Comparison of ENCODE assay signal across 8 cellular contexts in the genomic region with DNA sequence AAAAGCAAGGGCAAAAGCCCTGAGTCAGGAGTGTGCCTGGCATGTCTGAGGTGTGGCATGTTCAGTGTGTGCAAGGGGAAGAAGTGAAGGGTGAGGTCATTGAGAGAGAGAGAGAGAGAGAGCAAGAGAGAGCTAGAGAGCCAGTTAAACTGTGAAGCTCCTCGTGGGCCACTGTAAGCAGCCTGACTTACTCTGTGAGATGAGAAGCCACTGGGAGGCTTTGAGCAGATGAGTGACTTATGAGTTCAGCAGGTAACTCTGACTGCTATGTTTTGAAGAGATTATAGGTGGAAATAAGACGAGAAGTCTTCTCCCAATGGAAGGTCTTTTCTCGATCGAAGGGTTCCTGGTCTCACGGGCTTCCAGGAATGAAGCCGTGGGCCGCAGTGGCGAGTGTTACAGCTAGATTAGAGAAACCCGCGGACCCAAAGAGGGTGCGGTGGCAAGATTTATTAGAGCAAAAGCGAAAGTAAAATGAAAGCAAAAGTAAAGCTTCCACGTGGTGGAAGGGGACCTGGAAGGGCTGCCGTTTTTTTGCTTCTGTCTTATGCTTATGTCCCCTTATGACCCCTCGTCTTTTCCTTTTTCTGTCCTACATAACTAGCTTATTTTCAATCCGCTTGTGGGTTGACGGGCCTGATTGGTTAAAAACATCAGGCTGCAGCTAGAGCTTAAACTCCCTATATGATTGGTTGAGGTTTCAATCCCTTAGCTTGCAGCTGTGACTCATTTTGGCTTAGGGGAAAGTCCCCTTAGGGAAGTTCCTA.
DNase-seq lines count a peak whose midpoint lies in the region; ATAC-seq and TF ChIP-seq lines count a peak whose summit lies in the region.

No MANE protein-coding gene starts in this region.

- CTCF ChIA-PET in WTC11 (lab: Charles Lee): interaction anchor here (1.2 to 1.9 kb wide), 2 partner anchors 11 to 332 kb away, joined by 3 to 7 read pairs; no protein-coding TSS in a partner anchor

- no peaks in the 10 kb centered on the region for H3K4me1 Mint-ChIP-seq in WTC11

- 0 out of 2 replicates have a peak, but pooled peaks cover 3% of the 10 kb centered on the region for H3K36me3 Mint-ChIP-seq in WTC11

- POLR2A ChIA-PET in WTC11 (lab: Charles Lee): no interaction called here

- TF ChIP-seq CTCF in fibroblast of villous mesenchyme (IDR thresholded peaks at IDR 0.05; ENCODE audit: insufficient read depth, low read depth, low read length) (no peak), WTC11 (IDR thresholded peaks at IDR 0.05) (no peak)

- peak overlapping the region; percentile 56 for H3K4me3 ChIP-seq in fibroblast of villous mesenchyme (ENCODE audit: low read depth, low read length)

- DNase-seq in NCI-H2196 (lab: John Stamatoyannopoulos, UW; ENCODE audit: unreplicated experiment) (peak; percentile 34), NCI-H2196 treated with DMSO at 0.1 percent for 48 hours (lab: John Stamatoyannopoulos, UW; ENCODE audit: unreplicated experiment) (no peak), NCI-H2227 (lab: John Stamatoyannopoulos, UW; ENCODE audit: unreplicated experiment) (peak; percentile 27), fibroblast of villous mesenchyme (ENCODE audit: low read depth) (peak; percentile 63), WTC11 (ENCODE audit: low spot score) (no peak)
- DNase-seq in activated CD4-positive, alpha-beta T cell treated with anti-CD3 and anti-CD28 coated beads, Interleukin-2, amount 50 U/mL, for 1 hour: peak; percentile 30
- DNase-seq in stimulated activated CD4-positive, alpha-beta T cell treated with anti-CD3 and anti-CD28 coated beads, Interleukin-2, amount 100 ng/mL, for 4 hours (ENCODE audit: low read depth): peak; percentile 46

- peak; percentile 82 for ATAC-seq in HG02852 (IDR thresholded peaks at IDR 0.05; ENCODE audit: unreplicated experiment)
- no peak for ATAC-seq in WTC11

- H3K27ac Mint-ChIP-seq in WTC11: no peak overlapping the region

- H3K27me3 Mint-ChIP-seq in WTC11 (ENCODE audit: low read depth): no peaks in the 10 kb centered on the region

- H3K4me3 Mint-ChIP-seq in WTC11: no peak overlapping the region

- H3K9me3 Mint-ChIP-seq in WTC11: peaks cover 11% of the 10 kb centered on the region

TF ChIP-seq in WTC11, 78 proteins besides CTCF, POLR2A, EP300 and RAD21:
- TF ChIP-seq, protein P1, sequence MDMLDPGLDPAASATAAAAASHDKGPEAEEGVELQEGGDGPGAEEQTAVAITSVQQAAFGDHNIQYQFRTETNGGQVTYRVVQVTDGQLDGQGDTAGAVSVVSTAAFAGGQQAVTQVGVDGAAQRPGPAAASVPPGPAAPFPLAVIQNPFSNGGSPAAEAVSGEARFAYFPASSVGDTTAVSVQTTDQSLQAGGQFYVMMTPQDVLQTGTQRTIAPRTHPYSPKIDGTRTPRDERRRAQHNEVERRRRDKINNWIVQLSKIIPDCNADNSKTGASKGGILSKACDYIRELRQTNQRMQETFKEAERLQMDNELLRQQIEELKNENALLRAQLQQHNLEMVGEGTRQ (CRISPR knock-in tag; IDR thresholded peaks at IDR 0.05): no peak
- TF ChIP-seq GTF2I (CRISPR knock-in tag; conservative IDR thresholded peaks at IDR 0.05): no peak
- TF ChIP-seq, protein P2, sequence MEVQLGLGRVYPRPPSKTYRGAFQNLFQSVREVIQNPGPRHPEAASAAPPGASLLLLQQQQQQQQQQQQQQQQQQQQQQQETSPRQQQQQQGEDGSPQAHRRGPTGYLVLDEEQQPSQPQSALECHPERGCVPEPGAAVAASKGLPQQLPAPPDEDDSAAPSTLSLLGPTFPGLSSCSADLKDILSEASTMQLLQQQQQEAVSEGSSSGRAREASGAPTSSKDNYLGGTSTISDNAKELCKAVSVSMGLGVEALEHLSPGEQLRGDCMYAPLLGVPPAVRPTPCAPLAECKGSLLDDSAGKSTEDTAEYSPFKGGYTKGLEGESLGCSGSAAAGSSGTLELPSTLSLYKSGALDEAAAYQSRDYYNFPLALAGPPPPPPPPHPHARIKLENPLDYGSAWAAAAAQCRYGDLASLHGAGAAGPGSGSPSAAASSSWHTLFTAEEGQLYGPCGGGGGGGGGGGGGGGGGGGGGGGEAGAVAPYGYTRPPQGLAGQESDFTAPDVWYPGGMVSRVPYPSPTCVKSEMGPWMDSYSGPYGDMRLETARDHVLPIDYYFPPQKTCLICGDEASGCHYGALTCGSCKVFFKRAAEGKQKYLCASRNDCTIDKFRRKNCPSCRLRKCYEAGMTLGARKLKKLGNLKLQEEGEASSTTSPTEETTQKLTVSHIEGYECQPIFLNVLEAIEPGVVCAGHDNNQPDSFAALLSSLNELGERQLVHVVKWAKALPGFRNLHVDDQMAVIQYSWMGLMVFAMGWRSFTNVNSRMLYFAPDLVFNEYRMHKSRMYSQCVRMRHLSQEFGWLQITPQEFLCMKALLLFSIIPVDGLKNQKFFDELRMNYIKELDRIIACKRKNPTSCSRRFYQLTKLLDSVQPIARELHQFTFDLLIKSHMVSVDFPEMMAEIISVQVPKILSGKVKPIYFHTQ (CRISPR knock-in tag; IDR thresholded peaks at IDR 0.05): no peak
- no peak for TF ChIP-seq ESRRA (CRISPR knock-in tag; IDR thresholded peaks at IDR 0.05; ENCODE audit: borderline replicate concordance)
- TF ChIP-seq, protein P3, sequence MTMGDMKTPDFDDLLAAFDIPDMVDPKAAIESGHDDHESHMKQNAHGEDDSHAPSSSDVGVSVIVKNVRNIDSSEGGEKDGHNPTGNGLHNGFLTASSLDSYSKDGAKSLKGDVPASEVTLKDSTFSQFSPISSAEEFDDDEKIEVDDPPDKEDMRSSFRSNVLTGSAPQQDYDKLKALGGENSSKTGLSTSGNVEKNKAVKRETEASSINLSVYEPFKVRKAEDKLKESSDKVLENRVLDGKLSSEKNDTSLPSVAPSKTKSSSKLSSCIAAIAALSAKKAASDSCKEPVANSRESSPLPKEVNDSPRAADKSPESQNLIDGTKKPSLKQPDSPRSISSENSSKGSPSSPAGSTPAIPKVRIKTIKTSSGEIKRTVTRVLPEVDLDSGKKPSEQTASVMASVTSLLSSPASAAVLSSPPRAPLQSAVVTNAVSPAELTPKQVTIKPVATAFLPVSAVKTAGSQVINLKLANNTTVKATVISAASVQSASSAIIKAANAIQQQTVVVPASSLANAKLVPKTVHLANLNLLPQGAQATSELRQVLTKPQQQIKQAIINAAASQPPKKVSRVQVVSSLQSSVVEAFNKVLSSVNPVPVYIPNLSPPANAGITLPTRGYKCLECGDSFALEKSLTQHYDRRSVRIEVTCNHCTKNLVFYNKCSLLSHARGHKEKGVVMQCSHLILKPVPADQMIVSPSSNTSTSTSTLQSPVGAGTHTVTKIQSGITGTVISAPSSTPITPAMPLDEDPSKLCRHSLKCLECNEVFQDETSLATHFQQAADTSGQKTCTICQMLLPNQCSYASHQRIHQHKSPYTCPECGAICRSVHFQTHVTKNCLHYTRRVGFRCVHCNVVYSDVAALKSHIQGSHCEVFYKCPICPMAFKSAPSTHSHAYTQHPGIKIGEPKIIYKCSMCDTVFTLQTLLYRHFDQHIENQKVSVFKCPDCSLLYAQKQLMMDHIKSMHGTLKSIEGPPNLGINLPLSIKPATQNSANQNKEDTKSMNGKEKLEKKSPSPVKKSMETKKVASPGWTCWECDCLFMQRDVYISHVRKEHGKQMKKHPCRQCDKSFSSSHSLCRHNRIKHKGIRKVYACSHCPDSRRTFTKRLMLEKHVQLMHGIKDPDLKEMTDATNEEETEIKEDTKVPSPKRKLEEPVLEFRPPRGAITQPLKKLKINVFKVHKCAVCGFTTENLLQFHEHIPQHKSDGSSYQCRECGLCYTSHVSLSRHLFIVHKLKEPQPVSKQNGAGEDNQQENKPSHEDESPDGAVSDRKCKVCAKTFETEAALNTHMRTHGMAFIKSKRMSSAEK (CRISPR knock-in tag; IDR thresholded peaks at IDR 0.05; ENCODE audit: borderline replicate concordance): no peak

Comparison
In these comparisons a context has a peak if more than half of its experiments do, and no peak if none do; other contexts are left out.
1. DNase-seq: peak in NCI-H2196 (single experiment), NCI-H2227 (single experiment), activated CD4-positive, alpha-beta T cell treated with anti-CD3 and anti-CD28 coated beads, Interleukin-2, amount 50 U/mL, for 1 hour (single experiment), fibroblast of villous mesenchyme (single experiment) and stimulated activated CD4-positive, alpha-beta T cell treated with anti-CD3 and anti-CD28 coated beads, Interleukin-2, amount 100 ng/mL, for 4 hours (single experiment); none in NCI-H2196 treated with DMSO at 0.1 percent for 48 hours (single experiment) and WTC11 (single experiment).